In the genomic region with DNA sequence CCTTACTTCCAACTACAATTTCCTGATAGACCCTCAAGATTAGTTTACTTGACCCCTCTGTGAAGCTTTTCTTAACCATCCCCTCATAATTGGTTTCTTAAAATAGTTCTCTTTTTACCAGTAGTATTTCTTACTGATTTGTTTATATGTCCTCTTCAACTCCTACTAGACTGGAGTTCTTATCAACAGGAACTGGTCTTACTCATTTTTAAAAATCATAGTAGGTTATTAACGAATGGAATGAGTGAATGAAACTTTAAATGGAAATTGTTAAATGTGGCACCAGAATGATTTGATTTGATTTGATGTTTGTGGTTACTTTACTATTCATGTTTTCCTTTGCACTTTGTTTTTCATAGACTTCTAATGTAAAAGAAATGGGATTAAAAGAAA, we compare ENCODE assay signal across 14 cellular contexts.
"Had no signal": no experiment of that assay in that cellular context is flagged by ENCODE, and none has a peak within 500 bp of the region (broad histone marks: within the 10 kb centered on the region; RNA-seq: fewer than 3 reads in every experiment).

No MANE protein-coding gene starts in this region.

- H3K36me3 ChIP-seq: right atrium auricular region, SJCRH30 had no signal

- H3K9me3 Mint-ChIP-seq: nephron progenitor cell, type B pancreatic cell had no signal

- H3K4me1 ChIP-seq: foreskin keratinocyte, right atrium auricular region, SJCRH30 had no signal

- H3K4me1 Mint-ChIP-seq: nephron progenitor cell had no signal

- ATAC-seq: foreskin keratinocyte had no signal

- H3K4me3 ChIP-seq: right atrium auricular region, SJCRH30 had no signal

- H3K27ac ChIP-seq: foreskin keratinocyte, right atrium auricular region, RWPE1, SJCRH30, WERI-Rb-1 had no signal

- H3K9me3 ChIP-seq: right atrium auricular region, SJCRH30 had no signal

- H3K27me3 Mint-ChIP-seq: type B pancreatic cell had no signal

- H3K4me3 Mint-ChIP-seq: nephron progenitor cell, type B pancreatic cell had no signal

- H3K27me3 ChIP-seq: foreskin keratinocyte, right atrium auricular region, SJCRH30 had no signal

- DNase-seq: activated CD4-positive, alpha-beta T cell treated with anti-CD3 and anti-CD28 coated beads for 4 hours; anterior cingulate cortex; effector CD8-positive, alpha-beta T cell; foreskin keratinocyte; kidney glomerular epithelial cell; mesendoderm; nephron progenitor cell; occipital lobe; SJCRH30; T1000; WERI-Rb-1 had no signal

- H3K27ac Mint-ChIP-seq: nephron progenitor cell, type B pancreatic cell had no signal
